ENCODE assay signal across 8 cellular contexts in genomic region chr2:152097291-152098032, GRCh38. TPM values are rescaled to one million over a fixed set of nuclear protein-coding genes. Genes with fewer than 3 reads are reported as not detected.
DNase-seq lines count a peak whose midpoint lies in the region; ATAC-seq and TF ChIP-seq lines count a peak whose summit lies in the region.

No MANE protein-coding gene starts in this region.

- no peak for ATAC-seq in activated T-cell treated with anti-CD3 and anti-CD28 coated beads, Interleukin-2, amount 50 U/mL, for 4 hours
- ATAC-seq in GM21526 (IDR thresholded peaks at IDR 0.05; ENCODE audit: low FRiP score, unreplicated experiment) = no peak
- no peak for ATAC-seq in activated CD4-positive, CD25-positive, alpha-beta regulatory T cell treated with anti-CD3 and anti-CD28 coated beads, Interleukin-2, amount 50 U/mL, for 24 hours

- no peak for DNase-seq in activated T-cell treated with anti-CD3 and anti-CD28 coated beads, Interleukin-2, amount 50 U/mL, for 4 hours
- DNase-seq in activated T-cell treated with anti-CD3 and anti-CD28 coated beads, Interleukin-2, amount 50 U/mL, for 1 hour = no peak
- peak; percentile 16 to 51 for DNase-seq in SJCRH30
- no peak for DNase-seq in esophagus squamous epithelium (lab: John Stamatoyannopoulos, UW)
- no peak for DNase-seq in neural crest cell (ENCODE audit: low read depth, low spot score)
- DNase-seq in medulla oblongata (ENCODE audit: extremely low spot score) = no peak

- H3K27ac ChIP-seq in SJCRH30 (no peak overlapping the region), esophagus squamous epithelium (peak overlapping the region; percentile 69 to 81 (median 74))

- H3K9me3 Mint-ChIP-seq in activated T-cell treated with anti-CD3 and anti-CD28 coated beads, Interleukin-2, amount 50 U/mL, for 4 hours = no peaks in the 10 kb centered on the region
- H3K9me3 Mint-ChIP-seq in neural crest cell = no peaks in the 10 kb centered on the region

- H3K4me3 ChIP-seq in SJCRH30 (peak overlapping the region; percentile 62), esophagus squamous epithelium (peak overlapping the region; percentile 63 to 77 (median 68))

- peaks cover 15% of the 10 kb centered on the region for H3K4me1 Mint-ChIP-seq in activated T-cell treated with anti-CD3 and anti-CD28 coated beads, Interleukin-2, amount 50 U/mL, for 4 hours (ENCODE audit: low read depth)
- H3K4me1 Mint-ChIP-seq in neural crest cell = peaks cover 16% of the 10 kb centered on the region

- H3K9me3 ChIP-seq in SJCRH30 (replicated peaks) = no peaks in the 10 kb centered on the region
- no peaks in the 10 kb centered on the region for H3K9me3 ChIP-seq in esophagus squamous epithelium

- no peak overlapping the region for H3K27ac Mint-ChIP-seq in neural crest cell (ENCODE audit: unreplicated experiment)

- H3K4me1 ChIP-seq in SJCRH30 (peaks cover 3% of the 10 kb centered on the region; the same call in 1 of the 2 replicates), esophagus squamous epithelium (peaks cover 0 to 49% (median 10%) of the 10 kb centered on the region in 3 donors)

- no peaks in the 10 kb centered on the region for H3K36me3 Mint-ChIP-seq in activated T-cell treated with anti-CD3 and anti-CD28 coated beads, Interleukin-2, amount 50 U/mL, for 4 hours (ENCODE audit: insufficient read depth)
- no peaks in the 10 kb centered on the region for H3K36me3 Mint-ChIP-seq in neural crest cell (ENCODE audit: low read depth)

- H3K27me3 ChIP-seq in SJCRH30 = 0 out of 2 replicates have a peak, but pooled peaks cover 5% of the 10 kb centered on the region
- H3K27me3 ChIP-seq in esophagus squamous epithelium = peaks cover 0 to 43% (median 0%) of the 10 kb centered on the region in 4 donors

- TF ChIP-seq CTCF in esophagus squamous epithelium (IDR thresholded peaks at IDR 0.05) (no peak), neural crest cell (conservative IDR thresholded peaks at IDR 0.05) (no peak)

- H3K27me3 Mint-ChIP-seq in activated T-cell treated with anti-CD3 and anti-CD28 coated beads, Interleukin-2, amount 50 U/mL, for 4 hours (ENCODE audit: low read depth) = peaks cover 48% of the 10 kb centered on the region
- H3K27me3 Mint-ChIP-seq in neural crest cell (ENCODE audit: low read depth) = peaks cover 79% of the 10 kb centered on the region

- intact Hi-C loops in esophagus squamous epithelium (cut with DNase I) = no loop called here

- no peaks in the 10 kb centered on the region for H3K36me3 ChIP-seq in SJCRH30
- no peaks in the 10 kb centered on the region for H3K36me3 ChIP-seq in esophagus squamous epithelium

- no peak for TF ChIP-seq POLR2A in esophagus squamous epithelium (IDR thresholded peaks at IDR 0.05)

- 1 to 2% methylated on average over 20 to 21 of the region's 22 CpGs for WGBS in esophagus squamous epithelium, 2 donors

- peak overlapping the region; percentile 47 for H3K4me3 Mint-ChIP-seq in activated T-cell treated with anti-CD3 and anti-CD28 coated beads, Interleukin-2, amount 50 U/mL, for 4 hours
- H3K4me3 Mint-ChIP-seq in neural crest cell = peak overlapping the region; percentile 87

RNA-seq across cellular contexts. Expression of gene CACNB4, which starts 1.4 kb away (rescaled TPM):
- total RNA-seq in activated T-cell treated with anti-CD3 and anti-CD28 coated beads, Interleukin-2, amount 50 U/mL, for 4 hours = under 1 TPM; 0.05 to 0.26 (median 0.15) TPM
- total RNA-seq in SJCRH30 (2014; rRNA removed; shearing (Covaris generic)) = 1.8 and 2.2 TPM in 2 replicates
- total RNA-seq in esophagus squamous epithelium (10 to 100 TPM in 1 of 4 donors, 1 to 10 TPM in 3; 6.1 to 11.1 (median 7.2) TPM), neural crest cell (6.0 and 6.9 TPM in 2 replicates)

Comparison
In these comparisons a context has a peak if more than half of its experiments do, and no peak if none do; other contexts are left out.
1. DNase-seq: peak in SJCRH30 (2 of 2); none in activated T-cell treated with anti-CD3 and anti-CD28 coated beads, Interleukin-2, amount 50 U/mL, for 4 hours (single experiment), activated T-cell treated with anti-CD3 and anti-CD28 coated beads, Interleukin-2, amount 50 U/mL, for 1 hour (single experiment), esophagus squamous epithelium (single experiment), neural crest cell (single experiment) and medulla oblongata (single experiment).